Comparison of ENCODE assay signal across 1 cellular context in the genomic region with DNA sequence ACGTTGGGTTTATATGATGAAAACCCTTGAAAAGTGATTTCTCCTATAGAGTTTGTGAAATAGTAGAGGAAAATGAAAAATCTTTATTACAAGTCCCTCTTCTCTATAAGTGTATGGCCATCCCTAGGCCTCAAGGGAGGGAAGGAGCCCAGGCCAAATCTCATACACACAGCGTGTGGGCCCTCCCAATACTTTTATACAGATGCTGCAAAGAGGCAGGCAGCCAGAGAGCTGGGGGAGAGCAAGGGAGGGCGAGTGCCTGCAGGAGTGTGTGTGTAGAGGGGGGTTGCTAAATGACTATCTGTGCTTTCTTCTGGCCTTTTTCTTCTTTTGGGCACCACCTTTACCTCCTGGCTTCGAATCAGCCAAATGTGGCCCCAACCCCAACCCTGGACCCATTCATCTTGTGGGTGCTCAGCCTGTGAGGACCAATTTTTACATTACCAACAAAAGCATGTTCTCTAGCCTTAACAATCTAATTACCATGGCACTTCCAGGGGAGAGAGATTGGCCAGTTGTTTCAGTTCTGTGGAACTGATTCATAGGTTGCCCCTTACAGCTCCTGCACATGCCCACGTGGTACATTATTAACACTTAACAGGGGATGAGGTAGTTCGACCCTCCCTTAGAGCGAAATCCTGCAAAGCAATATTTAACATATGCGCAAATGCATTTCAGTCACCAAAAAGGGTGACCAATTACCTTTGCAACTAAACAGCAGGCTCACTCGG.
TF ChIP-seq lines count a peak whose summit lies in the region.

No MANE protein-coding gene starts in this region.

TF ChIP-seq in HEK293, 187 proteins besides CTCF, POLR2A, EP300 and RAD21:
- peak; percentile 61; the same call in 1 of the 2 replicates for TF ChIP-seq ZBTB20 (tag by site-specific recombination; IDR thresholded peaks at IDR 0.05)
- TF ChIP-seq, protein P1, sequence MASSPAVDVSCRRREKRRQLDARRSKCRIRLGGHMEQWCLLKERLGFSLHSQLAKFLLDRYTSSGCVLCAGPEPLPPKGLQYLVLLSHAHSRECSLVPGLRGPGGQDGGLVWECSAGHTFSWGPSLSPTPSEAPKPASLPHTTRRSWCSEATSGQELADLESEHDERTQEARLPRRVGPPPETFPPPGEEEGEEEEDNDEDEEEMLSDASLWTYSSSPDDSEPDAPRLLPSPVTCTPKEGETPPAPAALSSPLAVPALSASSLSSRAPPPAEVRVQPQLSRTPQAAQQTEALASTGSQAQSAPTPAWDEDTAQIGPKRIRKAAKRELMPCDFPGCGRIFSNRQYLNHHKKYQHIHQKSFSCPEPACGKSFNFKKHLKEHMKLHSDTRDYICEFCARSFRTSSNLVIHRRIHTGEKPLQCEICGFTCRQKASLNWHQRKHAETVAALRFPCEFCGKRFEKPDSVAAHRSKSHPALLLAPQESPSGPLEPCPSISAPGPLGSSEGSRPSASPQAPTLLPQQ (tag by site-specific recombination; IDR thresholded peaks at IDR 0.05): peak; percentile 68; the same call in 1 of the 2 replicates
- TF ChIP-seq GLI4 (tag by site-specific recombination; IDR thresholded peaks at IDR 0.05): no peak
- no peak for TF ChIP-seq ZNF311 (tag by site-specific recombination; IDR thresholded peaks at IDR 0.05; ENCODE audit: borderline replicate concordance)
- TF ChIP-seq ZNF155 (tag by site-specific recombination; IDR thresholded peaks at IDR 0.05): no peak
- TF ChIP-seq ZNF548 (tag by site-specific recombination; IDR thresholded peaks at IDR 0.05): no peak
